ENCODE assay signal across 11 cellular contexts in genomic region chr12:44193281-44193680, GRCh38.
DNase-seq lines count a peak whose midpoint lies in the region; ATAC-seq and TF ChIP-seq lines count a peak whose summit lies in the region.
"Had no signal": no experiment of that assay in that cellular context is flagged by ENCODE, and none has a peak within 500 bp of the region (broad histone marks: within the 10 kb centered on the region; RNA-seq: fewer than 3 reads in every experiment).

No MANE protein-coding gene starts in this region.

- H3K4me2 ChIP-seq in neural progenitor cell = no peak overlapping the region
- H3K4me2 ChIP-seq in GM23338 = no peak overlapping the region

- no peaks in the 10 kb centered on the region for H3K4me1 ChIP-seq in adrenal gland (replicated peaks in 1 of 2)
- no peaks in the 10 kb centered on the region for H3K4me1 ChIP-seq in neural progenitor cell
- H3K4me1 ChIP-seq in GM23338 (ENCODE audit: insufficient read depth) = peaks cover 4% of the 10 kb centered on the region; the same call in 1 of the 2 replicates

- ATAC-seq in GM18868 (IDR thresholded peaks at IDR 0.05; ENCODE audit: unreplicated experiment) (peak; percentile 100), GM21528 (IDR thresholded peaks at IDR 0.05; ENCODE audit: low FRiP score, unreplicated experiment) (peak; percentile 97), HG03139 (IDR thresholded peaks at IDR 0.05; ENCODE audit: unreplicated experiment) (peak; percentile 92), GM23338 (no peak; the same call in 2 of the 3 replicates)

- H3K9ac ChIP-seq in neural progenitor cell = no peak overlapping the region

- H3K27me3 Mint-ChIP-seq in CD14-positive monocyte (ENCODE audit: low read depth in 3 of 3) (no peaks in the 10 kb centered on the region), neural progenitor cell (ENCODE audit: insufficient read depth, low read depth) (peaks cover 2% of the 10 kb centered on the region), GM23338 (ENCODE audit: insufficient read depth, low read depth, poor library complexity) (no peaks in the 10 kb centered on the region)

- H3K36me3 ChIP-seq in adrenal gland (replicated peaks in 1 of 2) (no peaks in the 10 kb centered on the region), neural progenitor cell (no peaks in the 10 kb centered on the region), GM23338 (ENCODE audit: insufficient read depth) (no peaks in the 10 kb centered on the region)

- H4K20me1 ChIP-seq in neural progenitor cell (ENCODE audit: low read depth) (no peaks in the 10 kb centered on the region), GM23338 (replicated peaks; ENCODE audit: insufficient read depth) (no peaks in the 10 kb centered on the region)

- no peaks in the 10 kb centered on the region for H3K79me2 ChIP-seq in neural progenitor cell (ENCODE audit: low read depth)
- no peaks in the 10 kb centered on the region for H3K79me2 ChIP-seq in GM23338 (replicated peaks; ENCODE audit: insufficient read depth)

- WGBS in adrenal gland, 4 donors = 92 to 97% (median 95%) methylated on average over 1 of the region's 1 CpG

- no peaks in the 10 kb centered on the region for H3K27me3 ChIP-seq in adrenal gland
- H3K27me3 ChIP-seq in neural progenitor cell = no peaks in the 10 kb centered on the region
- no peaks in the 10 kb centered on the region for H3K27me3 ChIP-seq in GM23338 (ENCODE audit: insufficient read depth)

- H3K27ac ChIP-seq in adrenal gland (no peak overlapping the region), neural progenitor cell (no peak overlapping the region), GM23338 (ENCODE audit: low read depth) (no peak overlapping the region)

- TF ChIP-seq CTCF in epithelial cell of esophagus (IDR thresholded peaks at IDR 0.05; ENCODE audit: insufficient read depth, low read depth, low read length, missing control alignments) (no peak), CD14-positive monocyte (IDR thresholded peaks at IDR 0.05) (no peak), adrenal gland (IDR thresholded peaks at IDR 0.05) (no peak), neural progenitor cell (IDR thresholded peaks at IDR 0.05) (no peak), GM23338 (conservative IDR thresholded peaks at IDR 0.05; ENCODE audit: low read depth in 2 of 2) (no peak)

- DNase-seq in epithelial cell of esophagus (ENCODE audit: low read depth) (peak; percentile 42), CD14-positive monocyte (ENCODE audit: low spot score) (no peak), adrenal gland (no peak), neural progenitor cell (ENCODE audit: low spot score) (no peak), GM23338 (ENCODE audit: low spot score) (no peak)
- DNase-seq: DMS153, HFFc6, NCI-H1694 treated with DMSO at 0.1 percent for 48 hours had no signal

- H3K4me3 Mint-ChIP-seq in CD14-positive monocyte (no peak overlapping the region), neural progenitor cell (no peak overlapping the region), GM23338 (no peak overlapping the region)
- H3K4me3 Mint-ChIP-seq: HFFc6 had no signal

- H3K4me3 ChIP-seq in epithelial cell of esophagus (ENCODE audit: low read length) = no peak overlapping the region
- H3K4me3 ChIP-seq in adrenal gland = no peak overlapping the region
- no peak overlapping the region for H3K4me3 ChIP-seq in neural progenitor cell
- H3K4me3 ChIP-seq in GM23338 = no peak overlapping the region

- H3K4me1 Mint-ChIP-seq in CD14-positive monocyte (no peaks in the 10 kb centered on the region), neural progenitor cell (no peaks in the 10 kb centered on the region), GM23338 (0 out of 3 replicates have a peak, but pooled peaks cover 4% of the 10 kb centered on the region)

- H3K9me2 ChIP-seq in GM23338 (ENCODE audit: insufficient read depth) = no peaks in the 10 kb centered on the region

- no peak for TF ChIP-seq POLR2A in adrenal gland (IDR thresholded peaks at IDR 0.05)

- H3K27ac Mint-ChIP-seq in CD14-positive monocyte = no peak overlapping the region
- no peak overlapping the region for H3K27ac Mint-ChIP-seq in neural progenitor cell
- H3K27ac Mint-ChIP-seq in GM23338 = no peak overlapping the region
- H3K27ac Mint-ChIP-seq: HFFc6 had no signal

- no peaks in the 10 kb centered on the region for H3F3A ChIP-seq in neural progenitor cell (ENCODE audit: low read depth)
- H3F3A ChIP-seq in GM23338 (replicated peaks; ENCODE audit: low read depth) = no peaks in the 10 kb centered on the region

- H2AFZ ChIP-seq in neural progenitor cell (replicated peaks) (no peak overlapping the region), GM23338 (no peak overlapping the region)

- H3K9me3 ChIP-seq in adrenal gland (replicated peaks in 1 of 3) = no peaks in the 10 kb centered on the region
- H3K9me3 ChIP-seq in neural progenitor cell (ENCODE audit: low read depth) = no peaks in the 10 kb centered on the region

- no peaks in the 10 kb centered on the region for H3K36me3 Mint-ChIP-seq in CD14-positive monocyte
- no peaks in the 10 kb centered on the region for H3K36me3 Mint-ChIP-seq in neural progenitor cell
- H3K36me3 Mint-ChIP-seq in GM23338 (ENCODE audit: low read depth) = no peaks in the 10 kb centered on the region

- H3K9me3 Mint-ChIP-seq in CD14-positive monocyte (peaks cover 0 to 7% (median 3%) of the 10 kb centered on the region in 7 donors), neural progenitor cell (no peaks in the 10 kb centered on the region), GM23338 (no peaks in the 10 kb centered on the region)
- H3K9me3 Mint-ChIP-seq: HFFc6 had no signal

- intact Hi-C loops in CD14-positive monocyte (cut with micrococcal nuclease) = no loop called here
- intact Hi-C loops in adrenal gland (cut with DNase I) = no loop called here

TF ChIP-seq in GM23338, 12 proteins besides CTCF, POLR2A, EP300 and RAD21:
- no peak for TF ChIP-seq ZNF462 (CRISPR knock-in tag; IDR thresholded peaks at IDR 0.05)
- TF ChIP-seq ZNF331 (CRISPR knock-in tag; IDR thresholded peaks at IDR 0.05; ENCODE audit: low read depth) = no peak
- no peak for TF ChIP-seq EZH2phosphoT487 (IDR thresholded peaks at IDR 0.05; ENCODE audit: unreplicated experiment)
- no peak for TF ChIP-seq POLR2AphosphoS5 (IDR thresholded peaks at IDR 0.05; ENCODE audit: low read depth)
- TF ChIP-seq NANOG (IDR thresholded peaks at IDR 0.05; ENCODE audit: borderline replicate concordance) = no peak
- no peak for TF ChIP-seq CREB1 (CRISPR knock-in tag; IDR thresholded peaks at IDR 0.05; ENCODE audit: low read depth)
